Comparison of ENCODE assay signal across 10 cellular contexts in the genomic region with DNA sequence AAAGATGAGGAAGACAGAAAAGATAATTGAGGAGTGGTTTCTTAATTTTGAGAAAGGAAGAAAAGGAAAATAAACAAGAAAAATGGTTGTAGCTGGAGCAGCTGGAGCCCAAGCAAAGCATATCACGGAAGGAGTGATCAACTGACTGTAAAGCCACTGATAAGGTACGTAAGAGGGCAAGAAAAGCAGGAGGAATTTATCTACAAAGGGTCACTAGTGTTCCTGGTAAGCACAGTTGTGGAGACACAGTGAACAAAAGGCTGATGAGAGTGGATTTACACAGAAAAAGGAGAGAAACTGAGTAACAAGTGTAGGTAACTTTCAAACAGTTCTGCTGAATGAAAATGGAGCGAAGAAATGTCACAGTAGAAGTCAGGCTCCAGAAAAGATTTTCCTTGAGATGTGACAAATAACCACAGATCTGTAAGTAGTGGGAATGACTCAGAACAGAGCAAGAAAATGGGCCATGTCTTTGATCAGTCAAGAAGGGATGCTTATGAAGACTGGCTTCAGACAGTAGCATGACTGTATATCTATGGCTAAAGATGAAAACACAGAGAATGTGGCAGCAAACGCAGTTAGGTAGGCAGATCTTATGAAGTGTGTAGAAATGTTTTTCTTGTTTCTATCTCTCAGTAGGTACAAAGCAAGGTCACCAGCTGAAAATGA. TPM values are rescaled to one million over a fixed set of nuclear protein-coding genes. Genes with fewer than 3 reads are reported as not detected.
DNase-seq lines count a peak whose midpoint lies in the region; ATAC-seq and TF ChIP-seq lines count a peak whose summit lies in the region.
"Had no signal": no experiment of that assay in that cellular context is flagged by ENCODE, and none has a peak within 500 bp of the region (broad histone marks: within the 10 kb centered on the region; RNA-seq: fewer than 3 reads in every experiment).

No MANE protein-coding gene starts in this region.

- H3K4me3 Mint-ChIP-seq in activated CD4-positive, alpha-beta T cell treated with anti-CD3 and anti-CD28 coated beads for 36 hours: peak overlapping the region; percentile 12
- H3K4me3 Mint-ChIP-seq in neural progenitor cell: no peak overlapping the region

- POLR2A ChIA-PET in activated CD4-positive, alpha-beta T cell treated with anti-CD3 and anti-CD28 coated beads for 36 hours (lab: Charles Lee): interaction anchor here (0.6 kb wide), 1 partner anchor 184 kb away, joined by 3 read pairs; no protein-coding TSS in a partner anchor

- peaks cover 29% of the 10 kb centered on the region for H3K4me1 Mint-ChIP-seq in activated CD4-positive, alpha-beta T cell treated with anti-CD3 and anti-CD28 coated beads for 36 hours
- H3K4me1 Mint-ChIP-seq in neural progenitor cell: no peaks in the 10 kb centered on the region

- TF ChIP-seq CTCF in neural progenitor cell (IDR thresholded peaks at IDR 0.05): no peak

- intact Hi-C loops in activated CD4-positive, alpha-beta T cell treated with anti-CD3 and anti-CD28 coated beads for 36 hours (cut with DNase I, micrococcal nuclease): loop anchor here (1.0 to 5.0 kb wide), 6 partner anchors 44 to 709 kb away; a partner anchor contains a TSS

- CTCF ChIA-PET in activated CD4-positive, alpha-beta T cell treated with anti-CD3 and anti-CD28 coated beads for 36 hours (lab: Charles Lee): interaction anchor here (0.5 to 2.1 kb wide), 6 partner anchors 18 to 362 kb away, joined by 3 to 10 read pairs (median 3); a partner anchor contains a TSS

- no peak overlapping the region for H3K9ac ChIP-seq in neural progenitor cell

- H2AFZ ChIP-seq in neural progenitor cell (replicated peaks): no peak overlapping the region

- H3K36me3 ChIP-seq in KOPT-K1 (ENCODE audit: insufficient read depth, low read length) (peaks cover 35% of the 10 kb centered on the region), neural progenitor cell (peaks cover 12% of the 10 kb centered on the region)

- H3K27ac ChIP-seq in KOPT-K1 (ENCODE audit: low read depth, low read length, poor library complexity, severe bottlenecking): peak overlapping the region; percentile 62
- peak overlapping the region; percentile 7 for H3K27ac ChIP-seq in neural progenitor cell
- H3K27ac ChIP-seq: transverse colon had no signal

- peak; percentile 98 for ATAC-seq in activated CD4-positive, alpha-beta T cell treated with anti-CD3 and anti-CD28 coated beads for 36 hours
- ATAC-seq in esophagus mucosa: no peak

- H3K9me3 ChIP-seq in KOPT-K1 (ENCODE audit: insufficient read depth, low read length, poor library complexity, severe bottlenecking) (no peaks in the 10 kb centered on the region), neural progenitor cell (ENCODE audit: low read depth) (no peaks in the 10 kb centered on the region)
- H3K9me3 ChIP-seq: transverse colon had no signal

- no peaks in the 10 kb centered on the region for H3K4me1 ChIP-seq in neural progenitor cell
- H3K4me1 ChIP-seq: transverse colon had no signal

- peak; percentile 25 for DNase-seq in activated CD4-positive, alpha-beta T cell treated with anti-CD3 and anti-CD28 coated beads for 36 hours
- DNase-seq in activated CD4-positive, alpha-beta T cell treated with anti-CD3 and anti-CD28 coated beads for 1 hour: no peak
- peak; percentile 26 for DNase-seq in amniotic epithelial cell (ENCODE audit: low read depth)
- DNase-seq in neural progenitor cell (ENCODE audit: low spot score): no peak
- DNase-seq in central memory CD4-positive, alpha-beta T cell: no peak
- DNase-seq in NCI-H1694 treated with DMSO at 0.1 percent for 48 hours (lab: John Stamatoyannopoulos, UW): no peak
- DNase-seq: Right ventricle myocardium superior, transverse colon had no signal

- H3K27ac Mint-ChIP-seq in activated CD4-positive, alpha-beta T cell treated with anti-CD3 and anti-CD28 coated beads for 36 hours: peak overlapping the region; percentile 92
- no peak overlapping the region for H3K27ac Mint-ChIP-seq in neural progenitor cell

- peaks cover 12% of the 10 kb centered on the region for H3K36me3 Mint-ChIP-seq in activated CD4-positive, alpha-beta T cell treated with anti-CD3 and anti-CD28 coated beads for 36 hours (ENCODE audit: low read depth)
- H3K36me3 Mint-ChIP-seq in neural progenitor cell: peaks cover 37% of the 10 kb centered on the region

- no peaks in the 10 kb centered on the region for H4K20me1 ChIP-seq in neural progenitor cell (ENCODE audit: low read depth)

- peaks cover 24% of the 10 kb centered on the region for H3F3A ChIP-seq in neural progenitor cell (ENCODE audit: low read depth)

- no peaks in the 10 kb centered on the region for H3K27me3 Mint-ChIP-seq in activated CD4-positive, alpha-beta T cell treated with anti-CD3 and anti-CD28 coated beads for 36 hours
- peaks cover 2% of the 10 kb centered on the region for H3K27me3 Mint-ChIP-seq in neural progenitor cell (ENCODE audit: insufficient read depth, low read depth)

- no peaks in the 10 kb centered on the region for H3K27me3 ChIP-seq in neural progenitor cell
- H3K27me3 ChIP-seq: transverse colon had no signal

- H3K79me2 ChIP-seq in neural progenitor cell (ENCODE audit: low read depth): peaks cover 13% of the 10 kb centered on the region

- no peak overlapping the region for H3K4me2 ChIP-seq in neural progenitor cell

- no peak overlapping the region for H3K4me3 ChIP-seq in neural progenitor cell
- H3K4me3 ChIP-seq: transverse colon had no signal

- no peaks in the 10 kb centered on the region for H3K9me3 Mint-ChIP-seq in activated CD4-positive, alpha-beta T cell treated with anti-CD3 and anti-CD28 coated beads for 36 hours (ENCODE audit: low read depth)
- no peaks in the 10 kb centered on the region for H3K9me3 Mint-ChIP-seq in neural progenitor cell

RNA-seq across cellular contexts. Expression of a gene that starts 45.6 kb away (rescaled TPM):
- total RNA-seq in activated CD4-positive, alpha-beta T cell treated with anti-CD3 and anti-CD28 coated beads for 36 hours: 100 to 1,000 TPM; 126 to 154 TPM
- total RNA-seq in neural progenitor cell (ENCODE audit: low replicate concordance) (90.4 and 107 TPM in 2 replicates), esophagus mucosa (63.7 TPM)

Comparison
In these comparisons a context has a peak if more than half of its experiments do, and no peak if none do; other contexts are left out.
1. DNase-seq: peak in activated CD4-positive, alpha-beta T cell treated with anti-CD3 and anti-CD28 coated beads for 36 hours (single experiment) and amniotic epithelial cell (single experiment); none in activated CD4-positive, alpha-beta T cell treated with anti-CD3 and anti-CD28 coated beads for 1 hour (single experiment), neural progenitor cell (single experiment), central memory CD4-positive, alpha-beta T cell (single experiment) and NCI-H1694 treated with DMSO at 0.1 percent for 48 hours (single experiment).